In the genomic region with DNA sequence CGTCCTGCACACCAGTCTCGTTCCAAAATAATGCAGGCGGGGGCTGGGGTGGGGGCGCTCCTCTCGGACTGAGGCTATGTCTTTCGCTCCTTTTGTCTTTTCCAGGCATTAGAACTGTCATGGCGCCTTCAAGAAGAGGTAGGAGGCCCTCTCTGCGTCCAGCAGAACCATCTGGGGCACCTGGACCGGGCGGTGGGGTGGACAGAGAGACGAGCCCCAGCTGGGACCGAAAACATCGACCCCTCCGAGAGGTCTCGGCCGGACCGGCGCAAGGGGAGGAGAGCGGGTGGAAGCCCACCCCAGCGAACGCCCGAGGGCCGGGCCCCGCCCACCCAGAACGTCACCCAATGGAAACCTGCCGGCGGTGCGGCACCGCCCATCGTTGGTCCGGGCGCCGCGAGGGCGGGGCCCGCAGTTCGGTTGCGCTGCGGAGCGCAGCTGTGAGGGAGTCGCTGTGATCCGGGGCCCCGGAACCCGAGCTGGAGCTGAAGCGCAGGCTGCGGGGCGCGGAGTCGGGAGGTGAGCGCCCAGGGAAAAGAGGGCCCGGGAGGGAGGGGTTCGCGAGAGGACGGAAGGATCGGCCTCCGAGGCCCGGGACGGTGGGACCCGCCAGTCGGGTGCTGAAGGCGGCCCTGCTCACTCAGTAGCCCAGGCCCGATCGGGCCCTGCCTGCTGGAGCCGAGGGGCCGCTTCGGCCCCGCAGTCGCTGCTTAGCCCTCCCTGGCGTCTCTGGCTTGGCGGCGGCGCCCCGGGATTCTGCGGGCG, we compare ENCODE assay signal across 8 cellular contexts. TPM values are rescaled to one million over a fixed set of nuclear protein-coding genes. Genes with fewer than 3 reads are reported as not detected.
DNase-seq lines count a peak whose midpoint lies in the region; ATAC-seq and TF ChIP-seq lines count a peak whose summit lies in the region.

A gene (plus strand): TSS at position 419 of the 765 bp plus-strand sequence. CDS start 4,643 bp downstream, outside the sequence.

- no peak for TF ChIP-seq CTCF in GM12875 (IDR thresholded peaks at IDR 0.05; ENCODE audit: borderline replicate concordance, insufficient read depth, low read depth, low read length)
- no peak for TF ChIP-seq CTCF in parathyroid adenoma (IDR thresholded peaks at IDR 0.05)
- no peak for TF ChIP-seq CTCF in tibial artery (IDR thresholded peaks at IDR 0.05)

- peaks cover 14% of the 10 kb centered on the region for H3K4me1 ChIP-seq in parathyroid adenoma
- peaks cover 4 to 41% (median 26%) of the 10 kb centered on the region in 4 donors for H3K4me1 ChIP-seq in tibial artery

- no peaks in the 10 kb centered on the region for H3K27me3 ChIP-seq in parathyroid adenoma (ENCODE audit: control insufficient read depth, insufficient read depth, low read length)
- no peaks in the 10 kb centered on the region for H3K27me3 ChIP-seq in tibial artery

- peak within 1 kb of the TSS; percentile 94 for H3K4me2 ChIP-seq in parathyroid adenoma (ENCODE audit: low read length)

- intact Hi-C loops in Right ventricle myocardium superior (cut with DNase I) (no loop called here), tibial artery (cut with DNase I; ENCODE audit: low total_unique reads) (loop anchor here (2.0 to 5.0 kb wide), 2 partner anchors 20 to 46 kb away; a partner anchor contains a TSS)

- peak within 1 kb of the TSS; percentile 100 for H3K9ac ChIP-seq in parathyroid adenoma

- H3K27me3 Mint-ChIP-seq in activated naive CD8-positive, alpha-beta T cell treated with anti-CD3 and anti-CD28 coated beads, Interleukin-2, amount 50 U/mL, for 24 hours: no peaks in the 10 kb centered on the region

- H3K9me3 ChIP-seq in parathyroid adenoma (ENCODE audit: control insufficient read depth, low read length): no peaks in the 10 kb centered on the region
- H3K9me3 ChIP-seq in tibial artery: no peaks in the 10 kb centered on the region

- peaks cover 40% of the 10 kb centered on the region for H3K79me2 ChIP-seq in parathyroid adenoma

- H3K27ac ChIP-seq in parathyroid adenoma (peak within 1 kb of the TSS; percentile 96), tibial artery (peak within 1 kb of the TSS; percentile 92 to 95)

- ATAC-seq in HG02759 (IDR thresholded peaks at IDR 0.05; ENCODE audit: unreplicated experiment): peak; percentile 86
- ATAC-seq in activated naive CD8-positive, alpha-beta T cell treated with anti-CD3 and anti-CD28 coated beads, Interleukin-2, amount 50 U/mL, for 24 hours: peak; percentile 88
- ATAC-seq in Right ventricle myocardium superior (ENCODE audit: poor library complexity): peak; percentile 98

- no peaks in the 10 kb centered on the region for H3K36me3 ChIP-seq in parathyroid adenoma (ENCODE audit: control insufficient read depth, insufficient read depth, low read length)
- H3K36me3 ChIP-seq in tibial artery: peaks cover 4 to 8% (median 6%) of the 10 kb centered on the region in 3 donors

- H3K9me3 Mint-ChIP-seq in activated naive CD8-positive, alpha-beta T cell treated with anti-CD3 and anti-CD28 coated beads, Interleukin-2, amount 50 U/mL, for 24 hours: no peaks in the 10 kb centered on the region

- H3K4me3 ChIP-seq in GM12875 (ENCODE audit: low read depth, low read length) (peak within 1 kb of the TSS; percentile 97), parathyroid adenoma (ENCODE audit: low read depth, low read length) (peak within 1 kb of the TSS; percentile 98), tibial artery (peak within 1 kb of the TSS; percentile 71 to 85)

- peaks cover 4% of the 10 kb centered on the region for H3K36me3 Mint-ChIP-seq in activated naive CD8-positive, alpha-beta T cell treated with anti-CD3 and anti-CD28 coated beads, Interleukin-2, amount 50 U/mL, for 24 hours (ENCODE audit: low read depth)

- peak within 1 kb of the TSS; percentile 93 for H2AFZ ChIP-seq in parathyroid adenoma

- peak within 1 kb of the TSS; percentile 98 for H3K4me3 Mint-ChIP-seq in activated naive CD8-positive, alpha-beta T cell treated with anti-CD3 and anti-CD28 coated beads, Interleukin-2, amount 50 U/mL, for 24 hours

- DNase-seq in NCI-H1417 (lab: John Stamatoyannopoulos, UW) (peak; percentile 96 to 97 (median 97)), SW480 (ENCODE audit: low spot score) (peak; percentile 90), Right ventricle myocardium superior (peak; percentile 96), tibial artery (peak; percentile 88 to 96)
- DNase-seq in activated naive CD8-positive, alpha-beta T cell treated with anti-CD3 and anti-CD28 coated beads, Interleukin-2, amount 50 U/mL, for 24 hours: peak; percentile 96

- H3K4me1 Mint-ChIP-seq in activated naive CD8-positive, alpha-beta T cell treated with anti-CD3 and anti-CD28 coated beads, Interleukin-2, amount 50 U/mL, for 24 hours: peaks cover 42% of the 10 kb centered on the region

- peak within 1 kb of the TSS; percentile 99 for H3K27ac Mint-ChIP-seq in activated naive CD8-positive, alpha-beta T cell treated with anti-CD3 and anti-CD28 coated beads, Interleukin-2, amount 50 U/mL, for 24 hours

RNA-seq across cellular contexts. Expression of the gene that starts here (rescaled TPM):
- total RNA-seq in Right ventricle myocardium superior: 50.8 TPM

Comparison
In these comparisons a context has a peak if more than half of its experiments do, and no peak if none do; other contexts are left out.
1. Peak in every context shown above with its lines: DNase-seq, ATAC-seq, H3K4me3 ChIP-seq and H3K27ac ChIP-seq.